ENCODE assay signal across 1 cellular context in genomic region chr6:34888874-34889555, GRCh38.
TF ChIP-seq lines count a peak whose summit lies in the region.

TSS of gene ANKS1A (plus strand) at chr6:34889255. CDS start at chr6:34889403, 148 bp downstream.

TF ChIP-seq in HEK293, 187 proteins besides CTCF, POLR2A, EP300 and RAD21 (continued from another document and continues in another):
- no peak for TF ChIP-seq ZNF398 (tag by site-specific recombination; IDR thresholded peaks at IDR 0.05)
- peak; percentile 44; the same call in 1 of the 2 replicates for TF ChIP-seq ZSCAN30 (tag by site-specific recombination; IDR thresholded peaks at IDR 0.05)
- TF ChIP-seq ZNF23 (tag by site-specific recombination; IDR thresholded peaks at IDR 0.05; ENCODE audit: borderline replicate concordance): no peak
- no peak for TF ChIP-seq ZNF146 (tag by site-specific recombination; IDR thresholded peaks at IDR 0.05)
- no peak for TF ChIP-seq KLF16 (tag by site-specific recombination; IDR thresholded peaks at IDR 0.05)
- no peak for TF ChIP-seq ZNF776 (tag by site-specific recombination; IDR thresholded peaks at IDR 0.05; ENCODE audit: borderline replicate concordance)
- no peak for TF ChIP-seq AEBP2 (tag by site-specific recombination; IDR thresholded peaks at IDR 0.05; ENCODE audit: borderline replicate concordance)
- TF ChIP-seq ZSCAN5A (tag by site-specific recombination; IDR thresholded peaks at IDR 0.05): no peak
- TF ChIP-seq ZNF211 (tag by site-specific recombination; IDR thresholded peaks at IDR 0.05; ENCODE audit: low read depth): no peak
- TF ChIP-seq ZNF302 (tag by site-specific recombination; IDR thresholded peaks at IDR 0.05; ENCODE audit: low read depth): no peak
- no peak for TF ChIP-seq ZNF561 (tag by site-specific recombination; IDR thresholded peaks at IDR 0.05; ENCODE audit: borderline replicate concordance)
- TF ChIP-seq YY2 (tag by site-specific recombination; IDR thresholded peaks at IDR 0.05): no peak
- no peak for TF ChIP-seq ZNF664 (tag by site-specific recombination; IDR thresholded peaks at IDR 0.05)
- TF ChIP-seq BCL6B (tag by site-specific recombination; IDR thresholded peaks at IDR 0.05): no peak
- TF ChIP-seq EGR2 (tag by site-specific recombination; IDR thresholded peaks at IDR 0.05; ENCODE audit: low read depth): peak; percentile 55
- no peak for TF ChIP-seq ZNF660 (tag by site-specific recombination; IDR thresholded peaks at IDR 0.05)
- no peak for TF ChIP-seq ZNF596 (tag by site-specific recombination; IDR thresholded peaks at IDR 0.05)
- TF ChIP-seq GLI2 (tag by site-specific recombination; IDR thresholded peaks at IDR 0.05; ENCODE audit: borderline replicate concordance, low read depth): no peak
- TF ChIP-seq ZSCAN4 (tag by site-specific recombination; IDR thresholded peaks at IDR 0.05): no peak; the same call in 1 of the 2 replicates
- no peak for TF ChIP-seq ZNF704 (tag by site-specific recombination; IDR thresholded peaks at IDR 0.05)
- TF ChIP-seq ZNF610 (tag by site-specific recombination; IDR thresholded peaks at IDR 0.05; ENCODE audit: borderline replicate concordance): no peak
- TF ChIP-seq ZNF114 (tag by site-specific recombination; IDR thresholded peaks at IDR 0.05): no peak
- peak; percentile 67 for TF ChIP-seq SP7 (tag by site-specific recombination; IDR thresholded peaks at IDR 0.05)
- no peak for TF ChIP-seq ZNF785 (tag by site-specific recombination; IDR thresholded peaks at IDR 0.05)
- no peak for TF ChIP-seq HIC1 (tag by site-specific recombination; IDR thresholded peaks at IDR 0.05)
- TF ChIP-seq ZNF658 (tag by site-specific recombination; IDR thresholded peaks at IDR 0.05): no peak
- TF ChIP-seq ZNF623 (tag by site-specific recombination; IDR thresholded peaks at IDR 0.05): no peak
- TF ChIP-seq ZFP37 (tag by site-specific recombination; IDR thresholded peaks at IDR 0.05): no peak
- no peak for TF ChIP-seq ZNF311 (tag by site-specific recombination; IDR thresholded peaks at IDR 0.05; ENCODE audit: borderline replicate concordance)
- TF ChIP-seq KLF9 (tag by site-specific recombination; IDR thresholded peaks at IDR 0.05; ENCODE audit: low read depth): peak; percentile 99
- no peak for TF ChIP-seq ZBTB20 (tag by site-specific recombination; IDR thresholded peaks at IDR 0.05)
- TF ChIP-seq ZNF266 (tag by site-specific recombination; IDR thresholded peaks at IDR 0.05; ENCODE audit: low read depth): no peak
- TF ChIP-seq ZNF16 (tag by site-specific recombination; IDR thresholded peaks at IDR 0.05; ENCODE audit: low read depth): no peak
- TF ChIP-seq HOXD13 (CRISPR knock-in tag; IDR thresholded peaks at IDR 0.05; ENCODE audit: borderline replicate concordance): no peak
- no peak for TF ChIP-seq ZNF768 (tag by site-specific recombination; IDR thresholded peaks at IDR 0.05)
- TF ChIP-seq ZNF155 (tag by site-specific recombination; IDR thresholded peaks at IDR 0.05): no peak
- no peak for TF ChIP-seq ZNF707 (tag by site-specific recombination; IDR thresholded peaks at IDR 0.05)
- TF ChIP-seq ELK4 (IDR thresholded peaks at IDR 0.05; ENCODE audit: borderline replicate concordance, low read depth, low read length): no peak
- TF ChIP-seq ZNF280C (tag by site-specific recombination; IDR thresholded peaks at IDR 0.05): no peak
- TF ChIP-seq REST (tag by site-specific recombination; IDR thresholded peaks at IDR 0.05): no peak; the same call in 1 of the 2 replicates
- TF ChIP-seq ZNF639 (tag by site-specific recombination; IDR thresholded peaks at IDR 0.05): no peak; the same call in 1 of the 2 replicates
- TF ChIP-seq ZNF624 (tag by site-specific recombination; IDR thresholded peaks at IDR 0.05): no peak
- TF ChIP-seq OSR2 (tag by site-specific recombination; IDR thresholded peaks at IDR 0.05): no peak
- no peak for TF ChIP-seq ZNF157 (tag by site-specific recombination; IDR thresholded peaks at IDR 0.05)
- no peak for TF ChIP-seq ZNF677 (tag by site-specific recombination; IDR thresholded peaks at IDR 0.05)
